12 cellular contexts compared by ENCODE assay signal in genomic region chr18:23208600-23208999, GRCh38.
"Had no signal": no experiment of that assay in that cellular context is flagged by ENCODE, and none has a peak within 500 bp of the region (broad histone marks: within the 10 kb centered on the region; RNA-seq: fewer than 3 reads in every experiment).

No MANE protein-coding gene starts in this region.

- DNase-seq: activated CD4-positive, CD25-positive, alpha-beta regulatory T cell; activated CD8-positive, alpha-beta memory T cell treated with anti-CD3 and anti-CD28 coated beads, Interleukin-2, amount 50 U/mL, for 48 hours; central memory CD4-positive, alpha-beta T cell; retina; SHP77; stimulated activated CD4-positive, alpha-beta T cell treated with anti-CD3 and anti-CD28 coated beads, Interleukin-4, amount 100 ng/mL, for 4 hours; T-helper 17 cell had no signal

- H3K27ac Mint-ChIP-seq: mesothelial cell of epicardium, T-helper 17 cell, type B pancreatic cell had no signal

- H3K27me3 Mint-ChIP-seq: type B pancreatic cell had no signal

- H3K4me1 Mint-ChIP-seq: mesothelial cell of epicardium had no signal

- H3K4me3 Mint-ChIP-seq: mesothelial cell of epicardium, T-helper 17 cell, type B pancreatic cell had no signal

- ATAC-seq: SK-N-SH treated with all-trans-retinoic acid at 6 μM for 48 hours, T-helper 17 cell had no signal

- H3K27me3 ChIP-seq: hepatocyte had no signal

- H3K27ac ChIP-seq: hepatocyte, parathyroid adenoma had no signal

- H3K4me3 ChIP-seq: hepatocyte had no signal
